1 cellular context compared by ENCODE assay signal in genomic region chr2:42567806-42568429, GRCh38.
A peak's percentile ranks its signal among the peaks of the same experiment; 100 is the strongest.
TF ChIP-seq lines count a peak whose summit lies in the region.

No MANE protein-coding gene starts in this region.

TF ChIP-seq in K562, 482 proteins besides CTCF, POLR2A, EP300 and RAD21 (continued from another document):
- peak in 1 of 2 experiments; percentile 24; a peak in 1 of 4 replicates for TF ChIP-seq KDM1A (IDR thresholded peaks at IDR 0.05)
- TF ChIP-seq TCF7L2 (IDR thresholded peaks at IDR 0.05; ENCODE audit: low read depth, low read length), result no peak
- no peak for TF ChIP-seq NR2C2 (CRISPR knock-in tag; IDR thresholded peaks at IDR 0.05)
- no peak for TF ChIP-seq NR2C2 (tag; IDR thresholded peaks at IDR 0.05)
- no peak for TF ChIP-seq RCOR1 (IDR thresholded peaks at IDR 0.05; ENCODE audit: borderline replicate concordance in 1 of 2, low read depth in 2 of 2, low read length in 2 of 2)
- TF ChIP-seq ADNP (tag; IDR thresholded peaks at IDR 0.05), result no peak
- TF ChIP-seq NCOR1 (IDR thresholded peaks at IDR 0.05), result no peak
- TF ChIP-seq SP2 (IDR thresholded peaks at IDR 0.05; ENCODE audit: extremely low read depth, low read depth, low read length, poor library complexity, severe bottlenecking), result no peak
- TF ChIP-seq KAT2B (IDR thresholded peaks at IDR 0.05; ENCODE audit: low read depth, low read length), result no peak
- TF ChIP-seq NONO (IDR thresholded peaks at IDR 0.05; ENCODE audit: low read depth in 2 of 2, low read length in 1 of 2), result no peak
- TF ChIP-seq GABPA (tag; conservative IDR thresholded peaks at IDR 0.05; ENCODE audit: low read depth), result no peak
- no peak for TF ChIP-seq ZNF589 (CRISPR knock-in tag; IDR thresholded peaks at IDR 0.05; ENCODE audit: low read depth)
- TF ChIP-seq MLLT1 (IDR thresholded peaks at IDR 0.05), result no peak
- TF ChIP-seq ZNF224 (CRISPR knock-in tag; IDR thresholded peaks at IDR 0.05), result no peak
- TF ChIP-seq DPF2 (IDR thresholded peaks at IDR 0.05), result no peak
- no peak for TF ChIP-seq RNF219 (CRISPR knock-in tag; IDR thresholded peaks at IDR 0.05)
- TF ChIP-seq NUFIP1 (IDR thresholded peaks at IDR 0.05; ENCODE audit: partially characterized antibody), result no peak
- no peak for TF ChIP-seq MAZ (CRISPR knock-in tag; conservative IDR thresholded peaks at IDR 0.05 in 1 of 2, IDR thresholded peaks at IDR 0.05 in 1 of 2)
